8 cellular contexts compared by ENCODE assay signal in the genomic region with DNA sequence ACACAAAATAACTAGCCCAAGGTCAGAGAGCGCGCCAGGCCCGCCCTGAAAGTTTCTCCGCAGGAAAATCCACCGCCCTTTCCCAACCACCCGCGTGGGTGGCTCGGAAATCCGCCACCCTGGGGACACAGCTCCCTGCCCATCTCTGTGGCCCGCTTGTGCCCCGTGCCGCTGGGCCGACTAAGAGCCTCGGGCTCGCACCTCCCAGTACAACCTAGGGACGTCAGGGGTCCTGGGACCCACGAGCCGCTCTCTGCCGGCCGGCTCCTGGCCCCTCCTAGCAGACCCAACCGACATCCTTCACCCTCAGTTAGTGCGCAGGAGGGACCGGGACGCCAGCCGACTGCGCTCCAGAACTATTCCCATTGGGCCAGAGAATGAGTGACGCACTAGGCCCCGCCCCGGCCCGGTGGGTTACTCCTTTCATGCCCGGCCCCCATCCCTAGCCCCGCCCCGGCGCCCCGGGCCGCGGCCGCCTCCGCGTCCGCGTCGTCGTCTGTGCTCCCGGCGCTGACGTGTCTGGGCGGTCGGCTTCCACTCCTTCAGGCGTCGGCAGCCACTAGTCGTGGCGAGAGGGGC. TPM values are rescaled to one million over a fixed set of nuclear protein-coding genes. Genes with fewer than 3 reads are reported as not detected.
DNase-seq lines count a peak whose midpoint lies in the region; ATAC-seq and TF ChIP-seq lines count a peak whose summit lies in the region.

No MANE protein-coding gene starts in this region.

- ATAC-seq in GM19328 (IDR thresholded peaks at IDR 0.05; ENCODE audit: unreplicated experiment) (peak; percentile 88), HG03469 (IDR thresholded peaks at IDR 0.05; ENCODE audit: unreplicated experiment) (peak; percentile 90), left lobe of liver (peak; percentile 81)

- no peaks in the 10 kb centered on the region for H3K36me3 Mint-ChIP-seq in activated CD4-positive, alpha-beta T cell treated with anti-CD3 and anti-CD28 coated beads, Interleukin-2, amount 10 ng/mL, durations not matched to agents 24 days and 14 days (ENCODE audit: low read depth)

- no peak for TF ChIP-seq CTCF in coronary artery (IDR thresholded peaks at IDR 0.05)

- intact Hi-C loops in activated CD4-positive, alpha-beta T cell treated with anti-CD3 and anti-CD28 coated beads, Interleukin-2, amount 10 ng/mL, durations not matched to agents 24 days and 14 days (cut with micrococcal nuclease), result loop anchor here (1.0 to 5.0 kb wide), 3 partner anchors 64 to 761 kb away; partner anchors contain the start of genes HSD17B7, NUF2 and UHMK1

- H3K27me3 ChIP-seq in BLaER1 treated with 17β-estradiol and CSF1 and Interleukin-3, amounts not matched to agents 10 nM and 100 nM, result no peaks in the 10 kb centered on the region

- peak overlapping the region; percentile 93 for H3K27ac Mint-ChIP-seq in activated CD4-positive, alpha-beta T cell treated with anti-CD3 and anti-CD28 coated beads, Interleukin-2, amount 10 ng/mL, durations not matched to agents 24 days and 14 days

- H3K36me3 ChIP-seq in BLaER1 treated with 17β-estradiol and CSF1 and Interleukin-3, amounts not matched to agents 10 nM and 100 nM, result peaks cover 2 to 6% (median 3%) of the 10 kb centered on the region in 11 experiments; a peak in 17 of 22 replicates

- H4K20me1 ChIP-seq in BLaER1 treated with 17β-estradiol and CSF1 and Interleukin-3, amounts not matched to agents 10 nM and 100 nM, result peaks cover 0 to 34% (median 0%) of the 10 kb centered on the region in 11 experiments; a peak in 4 of 22 replicates

- DNase-seq in NCI-H526 (lab: John Stamatoyannopoulos, UW), result peak; percentile 98 to 100
- peak; percentile 99 for DNase-seq in activated CD4-positive, alpha-beta T cell treated with anti-CD3 and anti-CD28 coated beads, Interleukin-2, amount 10 ng/mL, durations not matched to agents 24 days and 14 days
- peak; percentile 99 for DNase-seq in coronary artery (ENCODE audit: low spot score)
- peak; percentile 100 for DNase-seq in left lobe of liver (ENCODE audit: low spot score)
- DNase-seq in stimulated activated CD4-positive, alpha-beta T cell treated with anti-CD3 and anti-CD28 coated beads, Interleukin-2, amount 100 ng/mL, for 24 hours, result peak; percentile 99

- H3K27me3 Mint-ChIP-seq in activated CD4-positive, alpha-beta T cell treated with anti-CD3 and anti-CD28 coated beads, Interleukin-2, amount 10 ng/mL, durations not matched to agents 24 days and 14 days, result no peaks in the 10 kb centered on the region

- H3K9ac ChIP-seq in BLaER1 treated with 17β-estradiol and CSF1 and Interleukin-3, amounts not matched to agents 10 nM and 100 nM, result peak overlapping the region; percentile 83 to 94 (median 90)

- H3K4me1 Mint-ChIP-seq in activated CD4-positive, alpha-beta T cell treated with anti-CD3 and anti-CD28 coated beads, Interleukin-2, amount 10 ng/mL, durations not matched to agents 24 days and 14 days, result peaks cover 31% of the 10 kb centered on the region

- peak overlapping the region; percentile 85 for H3K4me3 Mint-ChIP-seq in activated CD4-positive, alpha-beta T cell treated with anti-CD3 and anti-CD28 coated beads, Interleukin-2, amount 10 ng/mL, durations not matched to agents 24 days and 14 days

- peak overlapping the region; percentile 79 to 89 (median 87) for H3K27ac ChIP-seq in BLaER1 treated with 17β-estradiol and CSF1 and Interleukin-3, amounts not matched to agents 10 nM and 100 nM
- H3K27ac ChIP-seq in coronary artery, result peak overlapping the region; percentile 97 to 98

- H3K9me3 Mint-ChIP-seq in activated CD4-positive, alpha-beta T cell treated with anti-CD3 and anti-CD28 coated beads, Interleukin-2, amount 10 ng/mL, durations not matched to agents 24 days and 14 days, result no peaks in the 10 kb centered on the region

- peaks cover 0 to 3% (median 0%) of the 10 kb centered on the region in 11 experiments; a peak in 1 of 22 replicates for H3K9me3 ChIP-seq in BLaER1 treated with 17β-estradiol and CSF1 and Interleukin-3, amounts not matched to agents 10 nM and 100 nM (replicated peaks in 1 of 11)

- H3K4me1 ChIP-seq in BLaER1 treated with 17β-estradiol and CSF1 and Interleukin-3, amounts not matched to agents 10 nM and 100 nM, result peaks cover 12 to 24% (median 17%) of the 10 kb centered on the region in 10 experiments; a peak in 18 of 20 replicates

- peak overlapping the region; percentile 78 to 94 (median 88) for H3K4me2 ChIP-seq in BLaER1 treated with 17β-estradiol and CSF1 and Interleukin-3, amounts not matched to agents 10 nM and 100 nM

- H3K4me3 ChIP-seq in BLaER1 treated with 17β-estradiol and CSF1 and Interleukin-3, amounts not matched to agents 10 nM and 100 nM, result peak overlapping the region; percentile 89 to 96 (median 92)
- H3K4me3 ChIP-seq in coronary artery, result peak overlapping the region; percentile 100

RNA-seq across cellular contexts. Expression of gene UAP1, which starts 0.4 kb away (rescaled TPM):
- 44.5 and 44.9 TPM in 2 replicates for total RNA-seq in activated CD4-positive, alpha-beta T cell treated with anti-CD3 and anti-CD28 coated beads, Interleukin-2, amount 10 ng/mL, durations not matched to agents 24 days and 14 days
- total RNA-seq in left lobe of liver, result 108 TPM

Comparison
In these comparisons a context has a peak if more than half of its experiments do, and no peak if none do; other contexts are left out.
1. Peak in every context shown above with its lines: DNase-seq, ATAC-seq, H3K4me3 ChIP-seq and H3K27ac ChIP-seq.